In the genomic region with DNA sequence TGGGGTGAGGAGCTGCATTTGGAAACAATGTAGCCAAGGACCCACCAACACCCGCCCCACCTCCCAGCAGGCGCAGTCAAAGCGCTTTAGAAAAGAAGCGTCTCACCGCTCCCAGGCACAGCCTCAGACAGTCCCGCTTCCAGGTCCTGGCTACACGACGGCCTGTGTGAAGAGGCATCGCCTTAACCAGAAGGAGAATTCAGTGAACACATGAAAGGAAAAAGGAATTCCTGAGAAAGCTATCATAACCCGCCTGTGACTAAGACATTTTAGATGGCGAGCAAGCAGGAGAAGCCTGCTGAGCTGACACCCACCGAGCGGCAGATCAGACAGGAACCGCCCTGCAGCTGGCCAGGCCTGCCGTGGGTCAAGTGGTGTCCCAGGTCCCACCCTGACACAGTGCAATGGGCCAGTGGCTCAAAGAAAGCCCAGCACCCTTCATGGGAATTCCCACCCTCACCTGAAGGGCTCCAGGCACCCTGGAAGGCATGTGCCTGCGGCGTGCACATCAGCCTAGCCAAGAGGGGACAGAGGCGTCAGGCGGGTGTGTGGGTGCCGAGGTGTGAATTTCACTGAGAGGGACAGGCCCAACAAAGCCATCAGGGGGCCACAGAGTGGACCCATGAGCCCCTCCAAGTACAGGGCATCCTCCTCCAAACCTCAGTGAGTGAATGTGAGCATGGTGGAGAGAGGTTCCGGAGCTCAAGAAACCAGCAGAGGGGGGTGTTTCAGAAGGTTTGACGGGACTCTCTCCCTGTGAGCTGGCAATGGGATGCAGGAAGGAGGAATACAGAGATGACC, we compare ENCODE assay signal across 17 cellular contexts.
DNase-seq lines count a peak whose midpoint lies in the region; ATAC-seq and TF ChIP-seq lines count a peak whose summit lies in the region.
"Had no signal": no experiment of that assay in that cellular context is flagged by ENCODE, and none has a peak within 500 bp of the region (broad histone marks: within the 10 kb centered on the region; RNA-seq: fewer than 3 reads in every experiment).

No MANE protein-coding gene starts in this region.

- 0 out of 2 replicates have a peak, but pooled peaks have one; percentile 26 for TF ChIP-seq RAD21 in SK-N-SH (IDR thresholded peaks at IDR 0.05; ENCODE audit: low read length)

- intact Hi-C loops in sigmoid colon (cut with DNase I) = no loop called here

- no peaks in the 10 kb centered on the region for H3K4me1 Mint-ChIP-seq in stimulated activated memory B cell treated with anti-CD40 and anti-IgM and Interleukin-4, amounts not matched to agents 10 μg/mL and 1 μg/mL and 100 μg/mL, for 72 hours

- H3K4me3 ChIP-seq in SK-N-SH (ENCODE audit: low read depth in 2 of 2, low read length in 1 of 2) (no peak overlapping the region), fibroblast of pulmonary artery (replicated peaks; ENCODE audit: low read depth, low read length) (no peak overlapping the region), sigmoid colon (no peak overlapping the region)
- H3K4me3 ChIP-seq: SJCRH30, upper lobe of right lung had no signal

- no peaks in the 10 kb centered on the region for H4K20me1 ChIP-seq in SK-N-SH (ENCODE audit: insufficient read depth)

- H3K9me3 Mint-ChIP-seq in stimulated activated memory B cell treated with anti-CD40 and anti-IgM and Interleukin-4, amounts not matched to agents 10 μg/mL and 1 μg/mL and 100 μg/mL, for 72 hours = no peaks in the 10 kb centered on the region
- H3K9me3 Mint-ChIP-seq: activated T-cell treated with anti-CD3 and anti-CD28 coated beads, Interleukin-2, amount 50 U/mL, for 4 hours; natural killer cell had no signal

- H3K79me2 ChIP-seq in SK-N-SH (ENCODE audit: insufficient read depth) = no peaks in the 10 kb centered on the region

- H2AFZ ChIP-seq in SK-N-SH (ENCODE audit: low read depth) = no peak overlapping the region

- H3K4me1 ChIP-seq in SK-N-SH (ENCODE audit: control insufficient read depth in 1 of 2, insufficient read depth in 2 of 2, low read depth in 1 of 2, low read length in 1 of 2) = peaks cover 0 to 15% of the 10 kb centered on the region in 2 experiments; a peak in 1 of 4 replicates
- H3K4me1 ChIP-seq in sigmoid colon = no peaks in the 10 kb centered on the region
- H3K4me1 ChIP-seq: SJCRH30, upper lobe of right lung had no signal

- TF ChIP-seq EP300 in SK-N-SH (IDR thresholded peaks at IDR 0.05; ENCODE audit: borderline replicate concordance in 1 of 2, low read depth in 1 of 2, low read length in 1 of 2) (no peak), sigmoid colon (IDR thresholded peaks at IDR 0.05) (no peak)

- H3F3A ChIP-seq in SK-N-SH (replicated peaks; ENCODE audit: insufficient read depth) = no peaks in the 10 kb centered on the region

- 77% methylated on average over 21 of the region's 22 CpGs for WGBS in SK-N-SH (ENCODE audit: low lambda C conversion rate)
- WGBS in sigmoid colon, 2 donors = 84 to 87% methylated on average over 22 of the region's 22 CpGs

- H3K4me2 ChIP-seq in SK-N-SH = no peak overlapping the region

- ATAC-seq in SK-N-SH treated with all-trans-retinoic acid at 6 μM for 48 hours = no peak
- ATAC-seq in stimulated activated memory B cell treated with anti-CD40 and anti-IgM and Interleukin-4, amounts not matched to agents 10 μg/mL and 1 μg/mL and 100 μg/mL, for 72 hours = no peak
- no peak for ATAC-seq in HG03521 (IDR thresholded peaks at IDR 0.05; ENCODE audit: unreplicated experiment)
- ATAC-seq in HG03095 (IDR thresholded peaks at IDR 0.05; ENCODE audit: unreplicated experiment) = no peak
- ATAC-seq: activated T-cell treated with anti-CD3 and anti-CD28 coated beads, Interleukin-2, amount 50 U/mL, for 4 hours; natural killer cell; upper lobe of right lung had no signal

- H3K4me3 Mint-ChIP-seq in stimulated activated memory B cell treated with anti-CD40 and anti-IgM and Interleukin-4, amounts not matched to agents 10 μg/mL and 1 μg/mL and 100 μg/mL, for 72 hours = no peak overlapping the region
- H3K4me3 Mint-ChIP-seq: activated T-cell treated with anti-CD3 and anti-CD28 coated beads, Interleukin-2, amount 50 U/mL, for 4 hours; natural killer cell had no signal

- CTCF ChIA-PET in SK-N-SH (lab: Yijun Ruan, JAX) = interaction anchor here (0.6 to 3.9 kb wide), 5 partner anchors 10 to 801 kb away, joined by 3 to 18 read pairs (median 4); no protein-coding TSS in a partner anchor

- H3K9me3 ChIP-seq in SK-N-SH (no peaks in the 10 kb centered on the region), sigmoid colon (no peaks in the 10 kb centered on the region)
- H3K9me3 ChIP-seq: SJCRH30, upper lobe of right lung had no signal

- H3K36me3 ChIP-seq in SK-N-SH (replicated peaks in 1 of 2; ENCODE audit: control insufficient read depth in 1 of 2, insufficient read depth in 2 of 2, low read length in 1 of 2) = no peaks in the 10 kb centered on the region
- H3K36me3 ChIP-seq in sigmoid colon = no peaks in the 10 kb centered on the region
- H3K36me3 ChIP-seq: SJCRH30, upper lobe of right lung had no signal

- no peak for TF ChIP-seq CTCF in SK-N-SH (IDR thresholded peaks at IDR 0.05)
- TF ChIP-seq CTCF in fibroblast of pulmonary artery (IDR thresholded peaks at IDR 0.05; ENCODE audit: low read length, missing control alignments) = peak; percentile 9
- TF ChIP-seq CTCF in sigmoid colon (IDR thresholded peaks at IDR 0.05) = no peak

- H3K27me3 ChIP-seq in SK-N-SH (ENCODE audit: insufficient read depth) (no peaks in the 10 kb centered on the region), sigmoid colon (no peaks in the 10 kb centered on the region)
- H3K27me3 ChIP-seq: SJCRH30, upper lobe of right lung had no signal

- no peak for TF ChIP-seq POLR2A in sigmoid colon (IDR thresholded peaks at IDR 0.05)

- POLR2A ChIA-PET in SK-N-SH (lab: Yijun Ruan, JAX) = no interaction called here

- no peak overlapping the region for H3K27ac ChIP-seq in SK-N-SH (ENCODE audit: low read depth in 2 of 2, low read length in 1 of 2)
- H3K27ac ChIP-seq in sigmoid colon = no peak overlapping the region
- H3K27ac ChIP-seq: SJCRH30, upper lobe of right lung had no signal

- no peak for DNase-seq in SK-N-SH
- peak; percentile 30 for DNase-seq in NCI-H69 (lab: John Stamatoyannopoulos, UW)
- DNase-seq in fibroblast of pulmonary artery (ENCODE audit: low read depth) = peak; percentile 9
- DNase-seq in sigmoid colon = peak; percentile 62
- DNase-seq: ACHN; activated CD4-positive, CD25-positive, alpha-beta regulatory T cell treated with anti-CD3 and anti-CD28 coated beads, Interleukin-2, amount 50 U/mL, for 72 hours; activated T-cell treated with anti-CD3 and anti-CD28 coated beads, Interleukin-2, amount 50 U/mL, for 4 hours; central memory CD4-positive, alpha-beta T cell; DMS79; natural killer cell; NCI-H345; upper lobe of right lung had no signal

- H3K9ac ChIP-seq in SK-N-SH = no peak overlapping the region

- H3K36me3 Mint-ChIP-seq in stimulated activated memory B cell treated with anti-CD40 and anti-IgM and Interleukin-4, amounts not matched to agents 10 μg/mL and 1 μg/mL and 100 μg/mL, for 72 hours = no peaks in the 10 kb centered on the region
- H3K36me3 Mint-ChIP-seq: natural killer cell had no signal

- H3K27ac Mint-ChIP-seq in stimulated activated memory B cell treated with anti-CD40 and anti-IgM and Interleukin-4, amounts not matched to agents 10 μg/mL and 1 μg/mL and 100 μg/mL, for 72 hours = no peak overlapping the region
- H3K27ac Mint-ChIP-seq: natural killer cell had no signal

- H3K9me2 ChIP-seq in SK-N-SH = no peaks in the 10 kb centered on the region

- no peaks in the 10 kb centered on the region for H3K27me3 Mint-ChIP-seq in stimulated activated memory B cell treated with anti-CD40 and anti-IgM and Interleukin-4, amounts not matched to agents 10 μg/mL and 1 μg/mL and 100 μg/mL, for 72 hours

TF ChIP-seq in SK-N-SH, 30 proteins besides CTCF, POLR2A, EP300 and RAD21:
- TF ChIP-seq, protein P1, sequence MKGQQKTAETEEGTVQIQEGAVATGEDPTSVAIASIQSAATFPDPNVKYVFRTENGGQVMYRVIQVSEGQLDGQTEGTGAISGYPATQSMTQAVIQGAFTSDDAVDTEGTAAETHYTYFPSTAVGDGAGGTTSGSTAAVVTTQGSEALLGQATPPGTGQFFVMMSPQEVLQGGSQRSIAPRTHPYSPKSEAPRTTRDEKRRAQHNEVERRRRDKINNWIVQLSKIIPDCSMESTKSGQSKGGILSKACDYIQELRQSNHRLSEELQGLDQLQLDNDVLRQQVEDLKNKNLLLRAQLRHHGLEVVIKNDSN (IDR thresholded peaks at IDR 0.05; ENCODE audit: borderline replicate concordance, low read depth) = no peak
- no peak for TF ChIP-seq NFIC (IDR thresholded peaks at IDR 0.05; ENCODE audit: borderline replicate concordance)
- no peak for TF ChIP-seq ELF1 (IDR thresholded peaks at IDR 0.05)
- no peak for TF ChIP-seq NRF1 (IDR thresholded peaks at IDR 0.05; ENCODE audit: low read depth, low read length)

TF ChIP-seq in SK-N-SH treated with all-trans-retinoic acid at 6 μM for 48 hours, 23 proteins besides CTCF, POLR2A, EP300 and RAD21 (continues in another document):
- no peak for TF ChIP-seq ESRRG (CRISPR knock-in tag; IDR thresholded peaks at IDR 0.05)
- TF ChIP-seq, protein P2, sequence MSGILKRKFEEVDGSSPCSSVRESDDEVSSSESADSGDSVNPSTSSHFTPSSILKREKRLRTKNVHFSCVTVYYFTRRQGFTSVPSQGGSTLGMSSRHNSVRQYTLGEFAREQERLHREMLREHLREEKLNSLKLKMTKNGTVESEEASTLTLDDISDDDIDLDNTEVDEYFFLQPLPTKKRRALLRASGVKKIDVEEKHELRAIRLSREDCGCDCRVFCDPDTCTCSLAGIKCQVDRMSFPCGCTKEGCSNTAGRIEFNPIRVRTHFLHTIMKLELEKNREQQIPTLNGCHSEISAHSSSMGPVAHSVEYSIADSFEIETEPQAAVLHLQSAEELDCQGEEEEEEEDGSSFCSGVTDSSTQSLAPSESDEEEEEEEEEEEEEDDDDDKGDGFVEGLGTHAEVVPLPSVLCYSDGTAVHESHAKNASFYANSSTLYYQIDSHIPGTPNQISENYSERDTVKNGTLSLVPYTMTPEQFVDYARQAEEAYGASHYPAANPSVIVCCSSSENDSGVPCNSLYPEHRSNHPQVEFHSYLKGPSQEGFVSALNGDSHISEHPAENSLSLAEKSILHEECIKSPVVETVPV (CRISPR knock-in tag; IDR thresholded peaks at IDR 0.05) = no peak
- TF ChIP-seq, protein P3, sequence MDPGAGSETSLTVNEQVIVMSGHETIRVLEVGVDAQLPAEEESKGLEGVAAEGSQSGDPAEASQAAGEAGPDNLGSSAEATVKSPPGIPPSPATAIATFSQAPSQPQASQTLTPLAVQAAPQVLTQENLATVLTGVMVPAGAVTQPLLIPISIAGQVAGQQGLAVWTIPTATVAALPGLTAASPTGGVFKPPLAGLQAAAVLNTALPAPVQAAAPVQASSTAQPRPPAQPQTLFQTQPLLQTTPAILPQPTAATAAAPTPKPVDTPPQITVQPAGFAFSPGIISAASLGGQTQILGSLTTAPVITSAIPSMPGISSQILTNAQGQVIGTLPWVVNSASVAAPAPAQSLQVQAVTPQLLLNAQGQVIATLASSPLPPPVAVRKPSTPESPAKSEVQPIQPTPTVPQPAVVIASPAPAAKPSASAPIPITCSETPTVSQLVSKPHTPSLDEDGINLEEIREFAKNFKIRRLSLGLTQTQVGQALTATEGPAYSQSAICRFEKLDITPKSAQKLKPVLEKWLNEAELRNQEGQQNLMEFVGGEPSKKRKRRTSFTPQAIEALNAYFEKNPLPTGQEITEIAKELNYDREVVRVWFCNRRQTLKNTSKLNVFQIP (CRISPR knock-in tag; IDR thresholded peaks at IDR 0.05; ENCODE audit: borderline replicate concordance, low read depth) = no peak
- no peak for TF ChIP-seq ZNF565 (CRISPR knock-in tag; conservative IDR thresholded peaks at IDR 0.05; ENCODE audit: low read depth)
